8 cellular contexts compared by ENCODE assay signal in genomic region chr6:56890683-56891429, GRCh38.
DNase-seq lines count a peak whose midpoint lies in the region; ATAC-seq and TF ChIP-seq lines count a peak whose summit lies in the region.

No MANE protein-coding gene starts in this region.

- no peak for TF ChIP-seq CTCF in CD8-positive, alpha-beta T cell (IDR thresholded peaks at IDR 0.05)

- H3K4me3 Mint-ChIP-seq in CD8-positive, alpha-beta T cell = no peak overlapping the region

- peak; percentile 84 to 86 for DNase-seq in AML-193 (lab: John Stamatoyannopoulos, UW)
- peak; percentile 66 to 81 for DNase-seq in SJSA1 (ENCODE audit: low read depth in 1 of 2, low spot score in 2 of 2)
- DNase-seq in globus pallidus (ENCODE audit: low spot score) = peak; percentile 16
- DNase-seq in NCI-H1105 (lab: John Stamatoyannopoulos, UW) = no peak
- DNase-seq in NCI-H2029 (lab: John Stamatoyannopoulos, UW) = no peak
- no peak for DNase-seq in CD8-positive, alpha-beta T cell

- ATAC-seq in GM19025 (IDR thresholded peaks at IDR 0.05; ENCODE audit: low read depth, unreplicated experiment) (peak; percentile 93), HG03066 (IDR thresholded peaks at IDR 0.05; ENCODE audit: low read depth, unreplicated experiment) (peak; percentile 97)
- ATAC-seq in CD8-positive, alpha-beta T cell = no peak

- H3K4me1 ChIP-seq in SJSA1 (replicated peaks) = peaks cover 32% of the 10 kb centered on the region
- peaks cover 13% of the 10 kb centered on the region for H3K4me1 ChIP-seq in CD8-positive, alpha-beta T cell (ENCODE audit: insufficient read depth, low read length)

- H3K4me1 Mint-ChIP-seq in CD8-positive, alpha-beta T cell (ENCODE audit: low read depth) = peaks cover 16% of the 10 kb centered on the region

- no peaks in the 10 kb centered on the region for H3K9me3 ChIP-seq in SJSA1 (replicated peaks)
- no peaks in the 10 kb centered on the region for H3K9me3 ChIP-seq in CD8-positive, alpha-beta T cell (ENCODE audit: low read length)

- no peaks in the 10 kb centered on the region for H3K36me3 ChIP-seq in SJSA1
- no peaks in the 10 kb centered on the region for H3K36me3 ChIP-seq in CD8-positive, alpha-beta T cell (ENCODE audit: insufficient read depth, low read length)

- no peaks in the 10 kb centered on the region for H3K36me3 Mint-ChIP-seq in CD8-positive, alpha-beta T cell

- peak overlapping the region; percentile 88 for H3K27ac ChIP-seq in SJSA1
- H3K27ac ChIP-seq in CD8-positive, alpha-beta T cell (ENCODE audit: low read depth, low read length) = no peak overlapping the region

- CTCF ChIA-PET in CD8-positive, alpha-beta T cell (lab: Charles Lee) = interaction anchor here (1.1 to 2.9 kb wide), 2 partner anchors 9 to 13 kb away, joined by 4 to 22 read pairs; no protein-coding TSS in a partner anchor

- H3K27me3 ChIP-seq in SJSA1 (replicated peaks) = no peaks in the 10 kb centered on the region
- H3K27me3 ChIP-seq in CD8-positive, alpha-beta T cell (ENCODE audit: insufficient read depth, low read length) = no peaks in the 10 kb centered on the region

- H3K9me3 Mint-ChIP-seq in CD8-positive, alpha-beta T cell = no peaks in the 10 kb centered on the region

- no peak overlapping the region for H3K4me3 ChIP-seq in SJSA1
- H3K4me3 ChIP-seq in CD8-positive, alpha-beta T cell (ENCODE audit: low read depth, low read length) = no peak overlapping the region

- POLR2A ChIA-PET in CD8-positive, alpha-beta T cell (lab: Charles Lee) = interaction anchor here (1.1 kb wide), 1 partner anchor 163 kb away, joined by 5 read pairs; no protein-coding TSS in a partner anchor

- no peaks in the 10 kb centered on the region for H3K27me3 Mint-ChIP-seq in CD8-positive, alpha-beta T cell (ENCODE audit: low read depth)

- H3K27ac Mint-ChIP-seq in CD8-positive, alpha-beta T cell = no peak overlapping the region

- intact Hi-C loops in CD8-positive, alpha-beta T cell (cut with DNase I, micrococcal nuclease) = no loop called here

Comparison
In these comparisons a context has a peak if more than half of its experiments do, and no peak if none do; other contexts are left out.
1. DNase-seq: peak in AML-193 (2 of 2), SJSA1 (2 of 2) and globus pallidus (single experiment); none in NCI-H1105 (single experiment), NCI-H2029 (single experiment) and CD8-positive, alpha-beta T cell (0 of 7).